ENCODE assay signal across 8 cellular contexts in genomic region chrX:68498508-68499379, GRCh38. TPM values are rescaled to one million over a fixed set of nuclear protein-coding genes. Genes with fewer than 3 reads are reported as not detected.
A peak's percentile ranks its signal among the peaks of the same experiment; 100 is the strongest.
DNase-seq lines count a peak whose midpoint lies in the region; ATAC-seq and TF ChIP-seq lines count a peak whose summit lies in the region.

Gene YIPF6, plus strand, starts transcription at chrX:68499051. Its CDS starts 16 bp downstream, at chrX:68499067.

- peaks cover 2% of the 10 kb centered on the region for H3K27me3 Mint-ChIP-seq in T-helper 2 cell treated with Interferon-gamma antibody and Interleukin-4, amounts not matched to agents 5 μg/mL and 100 μg/mL, for 36 hours (ENCODE audit: low read depth)

- H3K36me3 ChIP-seq in ascending aorta = no peaks in the 10 kb centered on the region
- H3K36me3 ChIP-seq in rectal smooth muscle tissue (ENCODE audit: control insufficient read depth, insufficient read depth, low read length) = no peaks in the 10 kb centered on the region
- no peaks in the 10 kb centered on the region for H3K36me3 ChIP-seq in aorta (ENCODE audit: control insufficient read depth in 1 of 2, insufficient read depth in 2 of 2, low read length in 1 of 2)

- intact Hi-C loops in ascending aorta (cut with DNase I) (loop anchor here (2.0 to 10.0 kb wide), 3 partner anchors 66 to 951 kb away; partner anchors contain the start of genes OPHN1 and PJA1), right cardiac atrium (cut with DNase I) (no loop called here), aorta (cut with DNase I) (no loop called here)

- H3K4me1 ChIP-seq in ascending aorta (no peaks in the 10 kb centered on the region), right cardiac atrium (ENCODE audit: control insufficient read depth, insufficient read depth, low read length) (no peaks in the 10 kb centered on the region), rectal smooth muscle tissue (ENCODE audit: control insufficient read depth, insufficient read depth, low read length) (peaks cover 2% of the 10 kb centered on the region), aorta (ENCODE audit: control insufficient read depth in 1 of 2, insufficient read depth in 2 of 2, low read length in 2 of 2) (no peaks in the 10 kb centered on the region)

- H3K9me3 Mint-ChIP-seq in T-helper 2 cell treated with Interferon-gamma antibody and Interleukin-4, amounts not matched to agents 5 μg/mL and 100 μg/mL, for 36 hours = no peaks in the 10 kb centered on the region

- peak within 1 kb of the TSS; percentile 99 for H3K27ac Mint-ChIP-seq in T-helper 2 cell treated with Interferon-gamma antibody and Interleukin-4, amounts not matched to agents 5 μg/mL and 100 μg/mL, for 36 hours

- H3K9me3 ChIP-seq in ascending aorta (no peaks in the 10 kb centered on the region), right cardiac atrium (ENCODE audit: control insufficient read depth, low read length) (no peaks in the 10 kb centered on the region), aorta (ENCODE audit: control insufficient read depth, low read length) (no peaks in the 10 kb centered on the region)

- H3K9ac ChIP-seq in rectal smooth muscle tissue (ENCODE audit: low read length) = peak within 1 kb of the TSS; percentile 97

- H3K4me1 Mint-ChIP-seq in T-helper 2 cell treated with Interferon-gamma antibody and Interleukin-4, amounts not matched to agents 5 μg/mL and 100 μg/mL, for 36 hours (ENCODE audit: low read depth) = peaks cover 8% of the 10 kb centered on the region

- WGBS in right cardiac atrium = under 1% methylated on average over 68 of the region's 68 CpGs
- WGBS in aorta, 2 donors = 1 to 26% methylated on average over 68 of the region's 68 CpGs

- peak; percentile 78 for DNase-seq in NCI-H146 (lab: John Stamatoyannopoulos, UW)
- peak; percentile 65 for DNase-seq in T-helper 2 cell treated with Interferon-gamma antibody and Interleukin-4, amounts not matched to agents 5 μg/mL and 100 μg/mL, for 36 hours (ENCODE audit: low spot score)
- DNase-seq in ascending aorta (ENCODE audit: low spot score in 2 of 2) = peak; percentile 22 to 87
- DNase-seq in right cardiac atrium = peak; percentile 81 to 91 (median 91)
- peak; percentile 88 to 91 for DNase-seq in aorta

- no peak for TF ChIP-seq CTCF in ascending aorta (IDR thresholded peaks at IDR 0.05)

- H3K27ac ChIP-seq in ascending aorta (peak within 1 kb of the TSS; percentile 85 to 95), right cardiac atrium (ENCODE audit: low read length) (peak within 1 kb of the TSS; percentile 95), rectal smooth muscle tissue (ENCODE audit: low read depth, low read length) (peak within 1 kb of the TSS; percentile 96), aorta (ENCODE audit: low read depth in 1 of 2, low read length in 2 of 2) (peak within 1 kb of the TSS in 1 of 2 donors; percentile 92)

- no peaks in the 10 kb centered on the region for H3K27me3 ChIP-seq in ascending aorta
- no peaks in the 10 kb centered on the region for H3K27me3 ChIP-seq in right cardiac atrium (ENCODE audit: control insufficient read depth, insufficient read depth)
- no peaks in the 10 kb centered on the region for H3K27me3 ChIP-seq in rectal smooth muscle tissue (ENCODE audit: control insufficient read depth, insufficient read depth, low read length)
- H3K27me3 ChIP-seq in aorta (ENCODE audit: control insufficient read depth in 1 of 2, insufficient read depth in 2 of 2, low read length in 1 of 2) = no peaks in the 10 kb centered on the region

- ATAC-seq in GM18499 (IDR thresholded peaks at IDR 0.05; ENCODE audit: insufficient read depth, unreplicated experiment) (peak; percentile 84), HG02763 (IDR thresholded peaks at IDR 0.05; ENCODE audit: unreplicated experiment) (peak; percentile 97), right cardiac atrium (peak; percentile 98), aorta (ENCODE audit: low FRiP score) (peak; percentile 94)

- H3K4me3 Mint-ChIP-seq in T-helper 2 cell treated with Interferon-gamma antibody and Interleukin-4, amounts not matched to agents 5 μg/mL and 100 μg/mL, for 36 hours = peak within 1 kb of the TSS; percentile 97

- peaks cover 7% of the 10 kb centered on the region for H3K36me3 Mint-ChIP-seq in T-helper 2 cell treated with Interferon-gamma antibody and Interleukin-4, amounts not matched to agents 5 μg/mL and 100 μg/mL, for 36 hours (ENCODE audit: low read depth)

- H3K4me3 ChIP-seq in ascending aorta = peak within 1 kb of the TSS; percentile 62 to 66
- peak within 1 kb of the TSS; percentile 76 for H3K4me3 ChIP-seq in right cardiac atrium (ENCODE audit: low read length)
- peak within 1 kb of the TSS; percentile 91 for H3K4me3 ChIP-seq in rectal smooth muscle tissue (ENCODE audit: low read length)
- peak within 1 kb of the TSS; percentile 45 to 89 for H3K4me3 ChIP-seq in aorta (ENCODE audit: low read length in 2 of 2)

RNA-seq across cellular contexts. Expression of gene YIPF6, which starts in this region (rescaled TPM):
- 14.4 TPM for total RNA-seq in ascending aorta
- 10 to 100 TPM; 24.9 to 32.4 (median 25.8) TPM for total RNA-seq in right cardiac atrium
- polyA plus RNA-seq in right cardiac atrium = 9.5 TPM
- total RNA-seq in aorta = 10 to 100 TPM; 39.4 to 39.9 TPM
- 10 to 100 TPM in 1 of 2 donors, 1 to 10 TPM in 1; 8.3 to 12.1 TPM for polyA plus RNA-seq in aorta
